Comparison of ENCODE assay signal across 8 cellular contexts in genomic region chr2:85595378-85596232, GRCh38. TPM values are rescaled to one million over a fixed set of nuclear protein-coding genes. Genes with fewer than 3 reads are reported as not detected.
DNase-seq lines count a peak whose midpoint lies in the region; ATAC-seq and TF ChIP-seq lines count a peak whose summit lies in the region.

A gene with protein sequence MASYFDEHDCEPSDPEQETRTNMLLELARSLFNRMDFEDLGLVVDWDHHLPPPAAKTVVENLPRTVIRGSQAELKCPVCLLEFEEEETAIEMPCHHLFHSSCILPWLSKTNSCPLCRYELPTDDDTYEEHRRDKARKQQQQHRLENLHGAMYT (plus strand): TSS chr2:85595745. CDS start chr2:85595764, 19 bp downstream.

- H3K27ac Mint-ChIP-seq in activated CD4-positive, alpha-beta T cell treated with anti-CD3 and anti-CD28 coated beads for 36 hours, result peak within 1 kb of the TSS; percentile 99

- DNase-seq in Ammon's horn (ENCODE audit: low spot score), result peak; percentile 99
- DNase-seq in GM19238 (ENCODE audit: insufficient read length, low spot score), result peak; percentile 99
- peak; percentile 93 to 98 for DNase-seq in NCI-H524 (lab: John Stamatoyannopoulos, UW)
- DNase-seq in activated CD4-positive, alpha-beta T cell treated with anti-CD3 and anti-CD28 coated beads for 36 hours, result peak; percentile 94
- DNase-seq in choroid plexus epithelial cell (ENCODE audit: low read depth), result peak; percentile 99
- DNase-seq in kidney epithelial cell (ENCODE audit: low read depth), result peak; percentile 98
- peak; percentile 88 to 89 for DNase-seq in stimulated activated CD4-positive, alpha-beta T cell treated with anti-CD3 and anti-CD28 coated beads, Interleukin-15, amount 100 ng/mL, for 48 hours (ENCODE audit: low read depth in 2 of 2)

- H3K4me1 Mint-ChIP-seq in activated CD4-positive, alpha-beta T cell treated with anti-CD3 and anti-CD28 coated beads for 36 hours, result peaks cover 28% of the 10 kb centered on the region

- no peaks in the 10 kb centered on the region for H3K9me3 Mint-ChIP-seq in activated CD4-positive, alpha-beta T cell treated with anti-CD3 and anti-CD28 coated beads for 36 hours (ENCODE audit: low read depth)

- peak within 1 kb of the TSS; percentile 100 for H3K4me3 Mint-ChIP-seq in activated CD4-positive, alpha-beta T cell treated with anti-CD3 and anti-CD28 coated beads for 36 hours

- peak within 1 kb of the TSS; percentile 100 for H3K4me3 ChIP-seq in choroid plexus epithelial cell (ENCODE audit: low read depth, low read length)
- peak within 1 kb of the TSS; percentile 68 for H3K4me3 ChIP-seq in kidney epithelial cell (ENCODE audit: low read depth, low read length)

- peak; percentile 99 for ATAC-seq in HG03442 (IDR thresholded peaks at IDR 0.05; ENCODE audit: unreplicated experiment)
- peak; percentile 100 for ATAC-seq in activated CD4-positive, alpha-beta T cell treated with anti-CD3 and anti-CD28 coated beads for 36 hours

- no peaks in the 10 kb centered on the region for H3K36me3 ChIP-seq in kidney epithelial cell (ENCODE audit: control insufficient read depth, insufficient read depth, low read length)

- H3K36me3 Mint-ChIP-seq in activated CD4-positive, alpha-beta T cell treated with anti-CD3 and anti-CD28 coated beads for 36 hours (ENCODE audit: low read depth), result peaks cover 12% of the 10 kb centered on the region

- TF ChIP-seq CTCF in choroid plexus epithelial cell (conservative IDR thresholded peaks at IDR 0.05; ENCODE audit: low read depth, low read length) (no peak), kidney epithelial cell (IDR thresholded peaks at IDR 0.05; ENCODE audit: insufficient read depth, low read length, poor library complexity, severe bottlenecking) (no peak)

- CTCF ChIA-PET in activated CD4-positive, alpha-beta T cell treated with anti-CD3 and anti-CD28 coated beads for 36 hours (lab: Charles Lee), result interaction anchor here (0.5 to 3.6 kb wide), 14 partner anchors 8 to 229 kb away, joined by 3 to 13 read pairs (median 4); partner anchors contain the start of genes C2orf68, VAMP5 and VAMP8

- no peaks in the 10 kb centered on the region for H3K27me3 Mint-ChIP-seq in activated CD4-positive, alpha-beta T cell treated with anti-CD3 and anti-CD28 coated beads for 36 hours

- POLR2A ChIA-PET in activated CD4-positive, alpha-beta T cell treated with anti-CD3 and anti-CD28 coated beads for 36 hours (lab: Charles Lee), result interaction anchor here (0.5 to 3.0 kb wide), 13 partner anchors 8 to 241 kb away, joined by 3 to 15 read pairs (median 4); partner anchors contain the start of genes C2orf68, ELMOD3, MAT2A and RETSAT

- intact Hi-C loops in activated CD4-positive, alpha-beta T cell treated with anti-CD3 and anti-CD28 coated beads for 36 hours (cut with DNase I, micrococcal nuclease), result loop anchor here (1.0 to 2.0 kb wide), 7 partner anchors 17 to 268 kb away; partner anchors contain the start of genes C2orf68 (in 2 of the 2), ELMOD3 (in 1 of the 2), GGCX (in 1 of the 2) and RETSAT (in 1 of the 2)

- no peaks in the 10 kb centered on the region for H3K27me3 ChIP-seq in kidney epithelial cell (ENCODE audit: control insufficient read depth, insufficient read depth, low read length)

RNA-seq across cellular contexts. Expression of the gene that starts here (rescaled TPM):
- 100 to 1,000 TPM; 113 to 140 TPM for total RNA-seq in activated CD4-positive, alpha-beta T cell treated with anti-CD3 and anti-CD28 coated beads for 36 hours
- total RNA-seq in kidney epithelial cell, result 220 and 271 TPM in 2 replicates

Comparison
In these comparisons a context has a peak if more than half of its experiments do, and no peak if none do; other contexts are left out.
1. Peak in every context shown above with its lines: DNase-seq, ATAC-seq and H3K4me3 ChIP-seq.